ENCODE assay signal across 16 cellular contexts in genomic region chr1:219888667-219889066, GRCh38. TPM values are rescaled to one million over a fixed set of nuclear protein-coding genes. Genes with fewer than 3 reads are reported as not detected.
"Had no signal": no experiment of that assay in that cellular context is flagged by ENCODE, and none has a peak within 500 bp of the region (broad histone marks: within the 10 kb centered on the region; RNA-seq: fewer than 3 reads in every experiment).

No MANE protein-coding gene starts in this region.

RNA-seq across cellular contexts. Expression of gene SLC30A10, which starts 39.7 kb away (rescaled TPM):
- total RNA-seq: activated naive CD4-positive, alpha-beta T cell treated with anti-CD3 and anti-CD28 coated beads for 36 hours; activated naive CD4-positive, alpha-beta T cell treated with anti-CD3 and anti-CD28 coated beads, Interleukin-2, amount 50 U/mL, for 72 hours; activated naive CD8-positive, alpha-beta T cell treated with anti-CD3 and anti-CD28 coated beads for 36 hours; activated naive CD8-positive, alpha-beta T cell treated with anti-CD3 and anti-CD28 coated beads, Interleukin-2, amount 10 ng/mL, durations not matched to agents 7 days and 5 days; activated T-cell treated with anti-CD3 and anti-CD28 coated beads, Interleukin-2, amount 50 U/mL, for 4 hours; activated T-cell treated with anti-CD3 and anti-CD28 coated beads, Interleukin-2, amount 50 U/mL, for 72 hours; activated T-helper 1 cell treated with anti-CD3 and anti-CD28 coated beads, Interleukin-12 subunit alpha, Interleukin-12 subunit beta, Interleukin-2, Interleukin-4 antibody, amounts not matched to agents 30 ng/mL and 10 ng/mL and 1 ng/mL, durations not matched to agents 14 hours and 24 hours and 36 hours; activated T-helper 17 cell treated with anti-CD3 and anti-CD28 coated beads, Interleukin-2, amount 50 U/mL, for 72 hours; activated T-helper 2 cell treated with anti-CD3 and anti-CD28 coated beads, Interferon-gamma antibody, Interleukin-2, Interleukin-4, amounts not matched to agents 10 μg/mL and 5 μg/mL and 100 μg/mL, durations not matched to agents 14 hours and 24 hours and 36 hours; aorta; ascending aorta; astrocyte; breast epithelium; bronchial epithelial cell; cardiac septum; chondrocyte had no signal
